In the genomic region with DNA sequence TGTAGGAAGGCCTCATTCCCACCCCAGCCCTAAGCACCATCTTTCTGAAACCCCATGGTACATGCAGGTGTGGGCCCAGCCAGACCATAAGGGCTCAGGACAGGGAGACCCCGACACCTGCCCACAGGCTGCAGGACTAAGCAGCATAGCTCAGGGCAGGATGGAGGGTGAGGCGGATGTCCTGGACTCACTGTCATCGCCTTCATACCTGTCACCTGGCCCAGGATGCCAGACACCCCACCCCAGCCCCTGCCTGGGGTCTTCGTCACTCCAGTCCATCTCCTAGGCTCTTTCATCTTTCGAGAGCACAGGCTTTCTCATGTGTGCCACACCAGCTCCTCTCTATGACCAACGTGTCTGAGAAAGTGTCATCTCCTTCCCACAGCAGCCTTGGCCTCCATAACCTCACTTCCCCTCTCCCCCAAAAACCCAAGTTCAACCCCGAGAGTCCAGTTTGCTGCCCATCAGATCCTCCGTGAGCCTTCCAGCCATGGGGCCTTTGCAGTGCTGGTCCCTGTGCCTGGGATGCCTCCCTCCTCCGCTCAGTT, we compare ENCODE assay signal across 19 cellular contexts.
"Had no signal": no experiment of that assay in that cellular context is flagged by ENCODE, and none has a peak within 500 bp of the region (broad histone marks: within the 10 kb centered on the region; RNA-seq: fewer than 3 reads in every experiment).

No MANE protein-coding gene starts in this region.

- H3K27ac ChIP-seq: body of pancreas, colonic mucosa, esophagus squamous epithelium, hepatocyte, SK-N-MC had no signal

- H3K4me3 ChIP-seq: body of pancreas, colonic mucosa, esophagus squamous epithelium, hepatocyte, SK-N-MC, smooth muscle cell, thoracic aorta had no signal

- H3K27ac Mint-ChIP-seq: activated CD8-positive, alpha-beta T cell treated with anti-CD3 and anti-CD28 coated beads for 36 hours; activated naive CD4-positive, alpha-beta T cell treated with anti-CD3 and anti-CD28 coated beads, Interleukin-2, amount 10 ng/mL, durations not matched to agents 7 days and 5 days had no signal

- H3K27me3 Mint-ChIP-seq: activated CD8-positive, alpha-beta T cell treated with anti-CD3 and anti-CD28 coated beads for 36 hours; activated naive CD4-positive, alpha-beta T cell treated with anti-CD3 and anti-CD28 coated beads, Interleukin-2, amount 10 ng/mL, durations not matched to agents 7 days and 5 days; naive B cell; stimulated activated naive CD8-positive, alpha-beta T cell treated with anti-CD3 and anti-CD28 coated beads, Interleukin-15, amount 100 ng/mL, for 72 hours had no signal

- H3K36me3 ChIP-seq: colonic mucosa, thoracic aorta had no signal

- H3K4me3 Mint-ChIP-seq: activated CD8-positive, alpha-beta T cell treated with anti-CD3 and anti-CD28 coated beads for 36 hours; activated naive CD4-positive, alpha-beta T cell treated with anti-CD3 and anti-CD28 coated beads, Interleukin-2, amount 10 ng/mL, durations not matched to agents 7 days and 5 days; naive B cell; stimulated activated naive CD8-positive, alpha-beta T cell treated with anti-CD3 and anti-CD28 coated beads, Interleukin-15, amount 100 ng/mL, for 72 hours had no signal

- H3K4me1 Mint-ChIP-seq: activated naive CD4-positive, alpha-beta T cell treated with anti-CD3 and anti-CD28 coated beads, Interleukin-2, amount 10 ng/mL, durations not matched to agents 7 days and 5 days; naive B cell; stimulated activated naive CD8-positive, alpha-beta T cell treated with anti-CD3 and anti-CD28 coated beads, Interleukin-15, amount 100 ng/mL, for 72 hours had no signal

- ATAC-seq: activated CD8-positive, alpha-beta T cell treated with anti-CD3 and anti-CD28 coated beads for 36 hours; left lobe of liver; stimulated activated naive CD8-positive, alpha-beta T cell treated with anti-CD3 and anti-CD28 coated beads, Interleukin-15, amount 100 ng/mL, for 72 hours had no signal

- H3K9me3 Mint-ChIP-seq: activated CD8-positive, alpha-beta T cell treated with anti-CD3 and anti-CD28 coated beads for 36 hours; activated naive CD4-positive, alpha-beta T cell treated with anti-CD3 and anti-CD28 coated beads, Interleukin-2, amount 10 ng/mL, durations not matched to agents 7 days and 5 days; naive B cell; stimulated activated naive CD8-positive, alpha-beta T cell treated with anti-CD3 and anti-CD28 coated beads, Interleukin-15, amount 100 ng/mL, for 72 hours had no signal

- H3K9me3 ChIP-seq: body of pancreas, colonic mucosa, esophagus squamous epithelium, thoracic aorta had no signal

- DNase-seq: activated CD8-positive, alpha-beta memory T cell treated with anti-CD3 and anti-CD28 coated beads, Interleukin-2, amount 50 U/mL, for 4 hours; activated CD8-positive, alpha-beta T cell treated with anti-CD3 and anti-CD28 coated beads for 36 hours; activated naive CD4-positive, alpha-beta T cell treated with anti-CD3 and anti-CD28 coated beads, Interleukin-2, amount 10 ng/mL, durations not matched to agents 7 days and 5 days; amniotic stem cell; caudate nucleus; colonic mucosa; esophagus squamous epithelium; islet precursor cell; mammary epithelial cell; naive B cell; Right ventricle myocardium superior; stimulated activated naive CD8-positive, alpha-beta T cell treated with anti-CD3 and anti-CD28 coated beads, Interleukin-15, amount 100 ng/mL, for 72 hours; T-helper 9 cell had no signal

- H3K4me1 ChIP-seq: colonic mucosa, esophagus squamous epithelium had no signal

- H3K27me3 ChIP-seq: body of pancreas, colonic mucosa, esophagus squamous epithelium, hepatocyte had no signal

- H3K36me3 Mint-ChIP-seq: activated naive CD4-positive, alpha-beta T cell treated with anti-CD3 and anti-CD28 coated beads, Interleukin-2, amount 10 ng/mL, durations not matched to agents 7 days and 5 days; naive B cell had no signal
